In the genomic region with DNA sequence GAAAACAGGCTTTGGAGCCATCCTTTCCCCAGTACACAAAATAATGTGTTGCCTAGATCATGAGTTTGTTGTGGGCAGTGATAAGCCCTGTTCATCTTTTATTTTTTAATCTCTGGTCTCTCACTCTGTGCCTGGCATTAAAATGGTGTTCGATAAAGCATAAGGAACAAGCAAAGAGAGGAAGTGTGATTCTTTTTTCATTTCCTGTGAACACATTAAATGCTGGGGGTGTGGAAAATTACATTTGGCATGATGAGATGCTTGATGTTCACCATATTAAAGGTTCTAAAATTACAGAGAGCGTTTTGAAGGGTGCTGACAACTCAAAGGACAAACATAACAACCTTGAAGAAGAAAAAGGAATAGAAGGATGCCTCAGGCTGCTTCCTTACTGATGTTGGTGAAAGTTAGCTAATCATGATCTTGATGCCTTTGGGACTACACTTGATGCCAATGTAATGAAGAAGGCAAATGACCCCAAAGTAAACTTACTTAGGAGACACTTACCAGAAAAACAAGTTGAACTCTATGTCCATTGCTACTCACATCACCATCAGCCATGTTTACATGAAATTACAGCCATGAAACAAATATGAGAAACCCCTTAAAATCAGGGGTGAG, we compare ENCODE assay signal across 1 cellular context.
TF ChIP-seq lines count a peak whose summit lies in the region.

No MANE protein-coding gene starts in this region.

TF ChIP-seq in IMR-90, 13 proteins besides CTCF, POLR2A, EP300 and RAD21:
- TF ChIP-seq RFX5 (IDR thresholded peaks at IDR 0.05; ENCODE audit: low read depth, low read length), result no peak
- no peak for TF ChIP-seq FOS (IDR thresholded peaks at IDR 0.05; ENCODE audit: low read depth, low read length)
- no peak for TF ChIP-seq SMC3 (IDR thresholded peaks at IDR 0.05; ENCODE audit: low read depth, low read length)
- no peak for TF ChIP-seq RCOR1 (IDR thresholded peaks at IDR 0.05; ENCODE audit: insufficient replicate concordance, low read length)
- TF ChIP-seq, protein P1, sequence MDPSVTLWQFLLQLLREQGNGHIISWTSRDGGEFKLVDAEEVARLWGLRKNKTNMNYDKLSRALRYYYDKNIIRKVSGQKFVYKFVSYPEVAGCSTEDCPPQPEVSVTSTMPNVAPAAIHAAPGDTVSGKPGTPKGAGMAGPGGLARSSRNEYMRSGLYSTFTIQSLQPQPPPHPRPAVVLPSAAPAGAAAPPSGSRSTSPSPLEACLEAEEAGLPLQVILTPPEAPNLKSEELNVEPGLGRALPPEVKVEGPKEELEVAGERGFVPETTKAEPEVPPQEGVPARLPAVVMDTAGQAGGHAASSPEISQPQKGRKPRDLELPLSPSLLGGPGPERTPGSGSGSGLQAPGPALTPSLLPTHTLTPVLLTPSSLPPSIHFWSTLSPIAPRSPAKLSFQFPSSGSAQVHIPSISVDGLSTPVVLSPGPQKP (IDR thresholded peaks at IDR 0.05; ENCODE audit: borderline replicate concordance, low read depth, low read length), result no peak
- TF ChIP-seq CEBPB (IDR thresholded peaks at IDR 0.05; ENCODE audit: low read depth, low read length), result no peak
- TF ChIP-seq, protein P2, sequence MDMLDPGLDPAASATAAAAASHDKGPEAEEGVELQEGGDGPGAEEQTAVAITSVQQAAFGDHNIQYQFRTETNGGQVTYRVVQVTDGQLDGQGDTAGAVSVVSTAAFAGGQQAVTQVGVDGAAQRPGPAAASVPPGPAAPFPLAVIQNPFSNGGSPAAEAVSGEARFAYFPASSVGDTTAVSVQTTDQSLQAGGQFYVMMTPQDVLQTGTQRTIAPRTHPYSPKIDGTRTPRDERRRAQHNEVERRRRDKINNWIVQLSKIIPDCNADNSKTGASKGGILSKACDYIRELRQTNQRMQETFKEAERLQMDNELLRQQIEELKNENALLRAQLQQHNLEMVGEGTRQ (IDR thresholded peaks at IDR 0.05; ENCODE audit: low read depth, low read length), result no peak
- no peak for TF ChIP-seq CHD1 (IDR thresholded peaks at IDR 0.05; ENCODE audit: low read depth, low read length)
- no peak for TF ChIP-seq NFE2L2 (IDR thresholded peaks at IDR 0.05; ENCODE audit: low read depth, low read length)
- TF ChIP-seq MAFK (IDR thresholded peaks at IDR 0.05; ENCODE audit: low read depth, low read length), result no peak
- no peak for TF ChIP-seq MXI1 (IDR thresholded peaks at IDR 0.05; ENCODE audit: borderline replicate concordance, low read depth, low read length)
- TF ChIP-seq BHLHE40 (IDR thresholded peaks at IDR 0.05; ENCODE audit: low read depth, low read length), result no peak
- no peak for TF ChIP-seq MAZ (IDR thresholded peaks at IDR 0.05; ENCODE audit: borderline replicate concordance, low read depth, low read length)
TF ChIP-seq in IMR-90: peak in this region for 0.
